Comparison of ENCODE assay signal across 2 cellular contexts in the genomic region with DNA sequence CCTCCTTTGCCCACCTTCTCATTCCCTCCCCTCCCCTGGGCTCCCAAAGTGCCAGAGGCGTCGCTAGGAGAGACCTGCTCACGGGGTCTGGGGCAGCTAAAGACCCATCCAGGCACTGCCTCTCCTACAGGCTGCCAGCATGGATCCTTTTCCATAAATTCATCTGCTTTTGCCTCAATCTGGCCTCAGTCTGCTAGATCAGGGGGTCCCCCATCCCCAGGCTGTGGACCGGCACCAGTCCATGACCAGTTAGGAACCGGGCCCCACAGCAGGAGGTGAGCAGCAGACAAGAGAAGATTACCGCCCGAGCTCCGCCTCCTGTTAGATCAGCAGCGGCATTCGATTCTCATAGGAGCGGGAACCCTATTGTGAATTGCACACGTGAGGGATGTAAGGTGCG.
TF ChIP-seq lines count a peak whose summit lies in the region.

No MANE protein-coding gene starts in this region.

TF ChIP-seq in SK-N-SH, 30 proteins besides CTCF, POLR2A, EP300 and RAD21 (continued from another document):
- TF ChIP-seq USF2 (IDR thresholded peaks at IDR 0.05; ENCODE audit: borderline replicate concordance, low read depth, low read length): no peak
- TF ChIP-seq, protein P1, sequence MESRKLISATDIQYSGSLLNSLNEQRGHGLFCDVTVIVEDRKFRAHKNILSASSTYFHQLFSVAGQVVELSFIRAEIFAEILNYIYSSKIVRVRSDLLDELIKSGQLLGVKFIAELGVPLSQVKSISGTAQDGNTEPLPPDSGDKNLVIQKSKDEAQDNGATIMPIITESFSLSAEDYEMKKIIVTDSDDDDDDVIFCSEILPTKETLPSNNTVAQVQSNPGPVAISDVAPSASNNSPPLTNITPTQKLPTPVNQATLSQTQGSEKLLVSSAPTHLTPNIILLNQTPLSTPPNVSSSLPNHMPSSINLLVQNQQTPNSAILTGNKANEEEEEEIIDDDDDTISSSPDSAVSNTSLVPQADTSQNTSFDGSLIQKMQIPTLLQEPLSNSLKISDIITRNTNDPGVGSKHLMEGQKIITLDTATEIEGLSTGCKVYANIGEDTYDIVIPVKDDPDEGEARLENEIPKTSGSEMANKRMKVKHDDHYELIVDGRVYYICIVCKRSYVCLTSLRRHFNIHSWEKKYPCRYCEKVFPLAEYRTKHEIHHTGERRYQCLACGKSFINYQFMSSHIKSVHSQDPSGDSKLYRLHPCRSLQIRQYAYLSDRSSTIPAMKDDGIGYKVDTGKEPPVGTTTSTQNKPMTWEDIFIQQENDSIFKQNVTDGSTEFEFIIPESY (IDR thresholded peaks at IDR 0.05; ENCODE audit: borderline replicate concordance, low read depth): no peak
- TF ChIP-seq RFX5 (IDR thresholded peaks at IDR 0.05; ENCODE audit: low read length): no peak
- no peak for TF ChIP-seq TCF12 (IDR thresholded peaks at IDR 0.05)
- no peak for TF ChIP-seq MXI1 (IDR thresholded peaks at IDR 0.05; ENCODE audit: low read depth, low read length)
- no peak for TF ChIP-seq FOXM1 (IDR thresholded peaks at IDR 0.05; ENCODE audit: low read depth)
- no peak for TF ChIP-seq GABPA (IDR thresholded peaks at IDR 0.05; ENCODE audit: low read depth)
- TF ChIP-seq NRF1 (IDR thresholded peaks at IDR 0.05; ENCODE audit: low read depth, low read length): no peak

TF ChIP-seq in SK-N-SH treated with all-trans-retinoic acid at 6 μM for 48 hours, 23 proteins besides CTCF, POLR2A, EP300 and RAD21 (continued from another document):
- no peak for TF ChIP-seq ZFP3 (CRISPR knock-in tag; IDR thresholded peaks at IDR 0.05)
